ENCODE assay signal across 13 cellular contexts in genomic region chr12:85949253-85949652, GRCh38.
"Had no signal": no experiment of that assay in that cellular context is flagged by ENCODE, and none has a peak within 500 bp of the region (broad histone marks: within the 10 kb centered on the region; RNA-seq: fewer than 3 reads in every experiment).

No MANE protein-coding gene starts in this region.

- H3K27me3 ChIP-seq: cardiac muscle cell, gastroesophageal sphincter, right lobe of liver, suprapubic skin had no signal

- H3K27ac ChIP-seq: cardiac muscle cell, epithelial cell of prostate, gastroesophageal sphincter, right lobe of liver, suprapubic skin had no signal

- H3K36me3 ChIP-seq: cardiac muscle cell, gastroesophageal sphincter, prostate gland, right lobe of liver, suprapubic skin had no signal

- H3K27ac Mint-ChIP-seq: activated naive CD4-positive, alpha-beta T cell treated with anti-CD3 and anti-CD28 coated beads for 36 hours; natural killer cell had no signal

- H3K4me1 Mint-ChIP-seq: natural killer cell had no signal

- H3K4me3 Mint-ChIP-seq: activated naive CD4-positive, alpha-beta T cell treated with anti-CD3 and anti-CD28 coated beads for 36 hours; natural killer cell had no signal

- H3K36me3 Mint-ChIP-seq: natural killer cell had no signal

- H3K4me1 ChIP-seq: gastroesophageal sphincter, prostate gland, right lobe of liver, suprapubic skin had no signal

- H3K4me3 ChIP-seq: cardiac muscle cell, gastroesophageal sphincter, prostate gland, right lobe of liver, suprapubic skin had no signal

- ATAC-seq: gastroesophageal sphincter, left lobe of liver, natural killer cell, right lobe of liver had no signal

- H3K9me3 ChIP-seq: gastroesophageal sphincter, prostate gland, right lobe of liver, suprapubic skin had no signal

- DNase-seq: activated CD4-positive, alpha-beta T cell treated with anti-CD3 and anti-CD28 coated beads for 48 hours; activated naive CD4-positive, alpha-beta T cell treated with anti-CD3 and anti-CD28 coated beads for 36 hours; natural killer cell; right lobe of liver; stimulated activated CD4-positive, alpha-beta T cell treated with anti-CD3 and anti-CD28 coated beads, Interleukin-12 subunit alpha, Interleukin-12 subunit beta, amount 100 ng/mL, for 4 hours; stimulated activated naive CD4-positive, alpha-beta T cell treated with Interleukin-2 at 50 U/mL for 16 hours; T-helper 1 cell had no signal
